In genomic region chr7:157411580-157411979, GRCh38 we compare ENCODE assay signal across 1 cellular context.
TF ChIP-seq lines count a peak whose summit lies in the region.

No MANE protein-coding gene starts in this region.

TF ChIP-seq in K562, 482 proteins besides CTCF, POLR2A, EP300 and RAD21 (continued from another document and continues in another):
- TF ChIP-seq CUX1 (CRISPR knock-in tag; IDR thresholded peaks at IDR 0.05) (no peak), ZNF584 (CRISPR knock-in tag; IDR thresholded peaks at IDR 0.05; ENCODE audit: low read depth) (no peak), SP2 (IDR thresholded peaks at IDR 0.05; ENCODE audit: extremely low read depth, low read depth, low read length, poor library complexity, severe bottlenecking) (no peak), DMBX1 (CRISPR knock-in tag; IDR thresholded peaks at IDR 0.05; ENCODE audit: borderline replicate concordance) (no peak), ZNF449 (CRISPR knock-in tag; IDR thresholded peaks at IDR 0.05) (no peak), ZBTB43 (CRISPR knock-in tag; IDR thresholded peaks at IDR 0.05) (no peak), MLLT1 (IDR thresholded peaks at IDR 0.05) (peak in 1 of 2 experiments; percentile 19; a peak in 1 of 4 replicates), PHF20 (IDR thresholded peaks at IDR 0.05; ENCODE audit: partially characterized antibody) (no peak), IRF1 (CRISPR knock-in tag; IDR thresholded peaks at IDR 0.05; ENCODE audit: borderline replicate concordance) (no peak), ETS1 (conservative IDR thresholded peaks at IDR 0.05; ENCODE audit: control insufficient read depth, low read depth, low read length) (0 out of 2 replicates have a peak, but pooled peaks have one; percentile 29), ZZZ3 (IDR thresholded peaks at IDR 0.05) (no peak), CREB5 (CRISPR knock-in tag; IDR thresholded peaks at IDR 0.05) (no peak), SMAD2 (IDR thresholded peaks at IDR 0.05; ENCODE audit: low read depth, low read length) (no peak), PHF21A (IDR thresholded peaks at IDR 0.05; ENCODE audit: borderline replicate concordance, low read depth) (no peak), NRF1 (conservative IDR thresholded peaks at IDR 0.05 in 1 of 2, IDR thresholded peaks at IDR 0.05 in 1 of 2) (peak; percentile 47 to 53; a peak in 3 of 4 replicates), MYNN (IDR thresholded peaks at IDR 0.05) (no peak), MYNN (CRISPR knock-in tag; IDR thresholded peaks at IDR 0.05) (no peak), EHMT2 (IDR thresholded peaks at IDR 0.05) (no peak), GTF2F1 (IDR thresholded peaks at IDR 0.05; ENCODE audit: low read depth, low read length) (no peak), DPF2 (IDR thresholded peaks at IDR 0.05) (0 out of 2 replicates have a peak, but pooled peaks have one; percentile 21), ZMIZ1 (IDR thresholded peaks at IDR 0.05; ENCODE audit: low read depth in 2 of 2, low read length in 2 of 2) (no peak), ZNF707 (CRISPR knock-in tag; conservative IDR thresholded peaks at IDR 0.05) (no peak), L3MBTL2 (IDR thresholded peaks at IDR 0.05) (peak; percentile 78), ZFX (CRISPR knock-in tag; IDR thresholded peaks at IDR 0.05) (peak; percentile 78), ZNF77 (CRISPR knock-in tag; IDR thresholded peaks at IDR 0.05) (no peak), ZC3H4 (CRISPR knock-in tag; IDR thresholded peaks at IDR 0.05; ENCODE audit: borderline replicate concordance) (no peak), ZNF408 (CRISPR knock-in tag; IDR thresholded peaks at IDR 0.05; ENCODE audit: low read depth) (no peak), PYGO2 (tag; IDR thresholded peaks at IDR 0.05) (no peak), E2F6 (IDR thresholded peaks at IDR 0.05; ENCODE audit: borderline replicate concordance in 1 of 2, extremely low read depth in 1 of 2, insufficient read depth in 1 of 2, insufficient read length in 1 of 2, low read depth in 1 of 2, low read length in 1 of 2, poor library complexity in 1 of 2, severe bottlenecking in 1 of 2) (peak; percentile 15 to 76), ARID2 (IDR thresholded peaks at IDR 0.05) (no peak), XRCC5 (IDR thresholded peaks at IDR 0.05; ENCODE audit: low read depth, low read length) (no peak), KDM2B (CRISPR knock-in tag; IDR thresholded peaks at IDR 0.05) (no peak), THRAP3 (IDR thresholded peaks at IDR 0.05; ENCODE audit: borderline replicate concordance) (no peak), ZNF561 (CRISPR knock-in tag; conservative IDR thresholded peaks at IDR 0.05) (no peak), ZBTB7A (IDR thresholded peaks at IDR 0.05; ENCODE audit: borderline replicate concordance, control insufficient read depth, low read depth, low read length) (peak; percentile 20; the same call in 1 of the 2 replicates), MYC (IDR thresholded peaks at IDR 0.05; ENCODE audit: low read depth, low read length) (peak; percentile 48), MYC (CRISPR knock-in tag; IDR thresholded peaks at IDR 0.05; ENCODE audit: borderline replicate concordance, low read depth) (no peak), CREB3L1 (IDR thresholded peaks at IDR 0.05; ENCODE audit: borderline replicate concordance, low read depth) (no peak), ZNF347 (CRISPR knock-in tag; IDR thresholded peaks at IDR 0.05; ENCODE audit: low read depth) (no peak), BRD9 (IDR thresholded peaks at IDR 0.05; ENCODE audit: low read depth, partially characterized antibody) (no peak), FOSL1 (tag; conservative IDR thresholded peaks at IDR 0.05) (no peak), CXXC5 (CRISPR knock-in tag; IDR thresholded peaks at IDR 0.05) (0 out of 2 replicates have a peak, but pooled peaks have one; percentile 19)
